Comparison of ENCODE assay signal across 8 cellular contexts in the genomic region with DNA sequence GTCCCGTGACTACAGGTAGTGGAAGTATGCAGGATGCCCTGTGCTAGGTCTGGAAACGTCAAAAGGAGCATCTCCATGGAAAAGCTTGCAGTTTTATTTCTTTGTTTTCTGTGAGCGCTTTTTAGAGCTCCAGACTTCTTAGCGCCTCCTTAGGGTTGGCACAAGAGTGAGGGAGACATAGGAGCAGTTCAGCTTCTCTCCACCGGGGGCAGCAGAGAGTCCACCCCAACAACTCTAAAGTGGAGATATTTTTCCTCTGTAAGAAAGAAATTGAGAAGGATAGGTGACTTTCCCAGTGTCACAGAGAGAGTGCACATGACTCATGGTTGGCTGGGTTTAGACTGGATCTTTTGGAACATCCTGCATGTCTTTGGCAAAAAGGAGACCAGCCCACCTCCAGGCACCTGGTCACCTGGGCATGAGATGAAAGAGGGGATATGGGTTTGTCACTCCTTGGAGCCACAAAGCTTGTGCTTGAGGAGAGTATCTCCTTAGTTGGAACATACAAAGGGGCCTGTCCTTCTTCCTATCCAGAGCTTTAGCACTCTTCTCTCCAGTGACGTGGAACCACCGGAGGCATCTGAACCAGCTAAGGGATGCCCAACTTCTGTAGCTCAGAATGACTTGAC.
A peak's percentile ranks its signal among the peaks of the same experiment; 100 is the strongest.
DNase-seq lines count a peak whose midpoint lies in the region; ATAC-seq, FAIRE-seq and TF ChIP-seq lines count a peak whose summit lies in the region.

No MANE protein-coding gene starts in this region.

- peaks cover 14% of the 10 kb centered on the region for H3K4me1 Mint-ChIP-seq in astrocyte (ENCODE audit: low read depth, unreplicated experiment)

- H3K27ac ChIP-seq in astrocyte (ENCODE audit: low read depth, low read length) (peak overlapping the region; percentile 94), mesenchymal stem cell (ENCODE audit: low read length, poor library complexity, severe bottlenecking) (peak overlapping the region; percentile 86)

- no peak overlapping the region for H4K91ac ChIP-seq in mesenchymal stem cell (ENCODE audit: low read length)

- H3K23ac ChIP-seq in mesenchymal stem cell (ENCODE audit: low read length in 2 of 2): no peak overlapping the region

- H3K9me3 Mint-ChIP-seq in astrocyte (ENCODE audit: unreplicated experiment): no peaks in the 10 kb centered on the region

- H3K4me3 ChIP-seq in astrocyte (ENCODE audit: insufficient read depth, low read depth, low read length) (no peak overlapping the region), mesenchymal stem cell (ENCODE audit: insufficient read depth in 1 of 2, low read depth in 1 of 2, low read length in 2 of 2) (no peak overlapping the region)

- 59% methylated on average over 7 of the region's 7 CpGs for WGBS in mesenchymal stem cell

- H3K4me1 ChIP-seq in astrocyte (ENCODE audit: insufficient read depth, low read length) (peaks cover 20% of the 10 kb centered on the region), mesenchymal stem cell (ENCODE audit: control insufficient read depth, insufficient read depth, low read depth, low read length) (peaks cover 9% of the 10 kb centered on the region)

- ATAC-seq in HG02678 (IDR thresholded peaks at IDR 0.05; ENCODE audit: unreplicated experiment): no peak

- H2BK12ac ChIP-seq in mesenchymal stem cell (ENCODE audit: low read length in 2 of 2): no peak overlapping the region

- DNase-seq in NCI-H446 (lab: John Stamatoyannopoulos, UW) (peak; percentile 1 to 36), NCI-H446 treated with DMSO at 0.1 percent for 48 hours (lab: John Stamatoyannopoulos, UW) (no peak), GM20000 (ENCODE audit: low spot score) (peak; percentile 39), LoVo (ENCODE audit: low spot score) (peak; percentile 36), astrocyte (ENCODE audit: low read depth) (peak; percentile 6), mesenchymal stem cell (peak; percentile 60), NCI-H1048 (lab: John Stamatoyannopoulos, UW) (no peak)

- H3K27me3 Mint-ChIP-seq in astrocyte (ENCODE audit: low read depth, unreplicated experiment): no peaks in the 10 kb centered on the region

- H2AK5ac ChIP-seq in mesenchymal stem cell (ENCODE audit: low read length, severe bottlenecking): peak overlapping the region; percentile 82

- H3K4me2 ChIP-seq in astrocyte (ENCODE audit: low read length) (peak overlapping the region; percentile 69), mesenchymal stem cell (ENCODE audit: low read length, poor library complexity, severe bottlenecking) (no peak overlapping the region)

- no peaks in the 10 kb centered on the region for H3K79me1 ChIP-seq in mesenchymal stem cell (replicated peaks; ENCODE audit: low read length, poor library complexity, severe bottlenecking)

- peak overlapping the region; percentile 73 for H3K9ac ChIP-seq in astrocyte (ENCODE audit: low read length)
- H3K9ac ChIP-seq in mesenchymal stem cell (ENCODE audit: low read length): no peak overlapping the region

- H3K79me2 ChIP-seq in astrocyte (ENCODE audit: insufficient read depth, low read length): no peaks in the 10 kb centered on the region

- no peak for FAIRE-seq in astrocyte (lab: Jason Lieb, UNC)

- H2BK15ac ChIP-seq in mesenchymal stem cell (ENCODE audit: low read depth, poor library complexity, severe bottlenecking): no peak overlapping the region

- H2AFZ ChIP-seq in astrocyte (ENCODE audit: low read depth, low read length) (peak overlapping the region; percentile 59), mesenchymal stem cell (ENCODE audit: low read depth, low read length) (no peak overlapping the region)

- TF ChIP-seq CTCF in GM20000 (IDR thresholded peaks at IDR 0.05; ENCODE audit: extremely low read depth, missing control alignments) (peak; percentile 56), astrocyte (IDR thresholded peaks at IDR 0.05; ENCODE audit: insufficient read depth, low read depth, low read length) (peak; percentile 85)

- no peaks in the 10 kb centered on the region for H3K36me3 Mint-ChIP-seq in astrocyte (ENCODE audit: low read depth, unreplicated experiment)

- no peak overlapping the region for H2BK120ac ChIP-seq in mesenchymal stem cell (ENCODE audit: low read depth, low read length)

- no peak overlapping the region for H3K27ac Mint-ChIP-seq in astrocyte (ENCODE audit: unreplicated experiment)

- H3K18ac ChIP-seq in mesenchymal stem cell (ENCODE audit: low read depth in 1 of 2, low read length in 2 of 2): no peak overlapping the region

- H3K14ac ChIP-seq in mesenchymal stem cell (ENCODE audit: low read length in 2 of 2): no peak overlapping the region

- H3K4me3 Mint-ChIP-seq in astrocyte (ENCODE audit: unreplicated experiment): no peak overlapping the region

- H4K8ac ChIP-seq in mesenchymal stem cell (ENCODE audit: low read length): no peak overlapping the region

- H3K36me3 ChIP-seq in astrocyte (ENCODE audit: insufficient read depth, low read length) (no peaks in the 10 kb centered on the region), mesenchymal stem cell (ENCODE audit: control insufficient read depth in 1 of 2, insufficient read depth in 2 of 2, low read depth in 1 of 2, low read length in 2 of 2) (peaks cover 0 to 2% of the 10 kb centered on the region in 2 experiments)

- no peaks in the 10 kb centered on the region for H3K27me3 ChIP-seq in astrocyte (ENCODE audit: insufficient read depth, low read length)
- no peaks in the 10 kb centered on the region for H3K27me3 ChIP-seq in mesenchymal stem cell (ENCODE audit: control insufficient read depth in 1 of 2, insufficient read depth in 1 of 2, low read length in 2 of 2)

- H3K4ac ChIP-seq in mesenchymal stem cell (ENCODE audit: low read depth in 1 of 2, low read length in 2 of 2): no peak overlapping the region

- no peak overlapping the region for H2BK5ac ChIP-seq in mesenchymal stem cell (ENCODE audit: low read depth, low read length, poor library complexity, severe bottlenecking)

- no peaks in the 10 kb centered on the region for H4K20me1 ChIP-seq in astrocyte (ENCODE audit: insufficient read depth, low read length)

- H3K9me3 ChIP-seq in astrocyte (ENCODE audit: insufficient read depth, low read depth, low read length) (no peaks in the 10 kb centered on the region), mesenchymal stem cell (ENCODE audit: control insufficient read depth, low read length) (no peaks in the 10 kb centered on the region)

Comparison
In these comparisons a context has a peak if more than half of its experiments do, and no peak if none do; other contexts are left out.
1. DNase-seq: peak in NCI-H446 (2 of 2), GM20000 (single experiment), LoVo (single experiment), astrocyte (single experiment) and mesenchymal stem cell (single experiment); none in NCI-H446 treated with DMSO at 0.1 percent for 48 hours (single experiment) and NCI-H1048 (single experiment).